In the genomic region with DNA sequence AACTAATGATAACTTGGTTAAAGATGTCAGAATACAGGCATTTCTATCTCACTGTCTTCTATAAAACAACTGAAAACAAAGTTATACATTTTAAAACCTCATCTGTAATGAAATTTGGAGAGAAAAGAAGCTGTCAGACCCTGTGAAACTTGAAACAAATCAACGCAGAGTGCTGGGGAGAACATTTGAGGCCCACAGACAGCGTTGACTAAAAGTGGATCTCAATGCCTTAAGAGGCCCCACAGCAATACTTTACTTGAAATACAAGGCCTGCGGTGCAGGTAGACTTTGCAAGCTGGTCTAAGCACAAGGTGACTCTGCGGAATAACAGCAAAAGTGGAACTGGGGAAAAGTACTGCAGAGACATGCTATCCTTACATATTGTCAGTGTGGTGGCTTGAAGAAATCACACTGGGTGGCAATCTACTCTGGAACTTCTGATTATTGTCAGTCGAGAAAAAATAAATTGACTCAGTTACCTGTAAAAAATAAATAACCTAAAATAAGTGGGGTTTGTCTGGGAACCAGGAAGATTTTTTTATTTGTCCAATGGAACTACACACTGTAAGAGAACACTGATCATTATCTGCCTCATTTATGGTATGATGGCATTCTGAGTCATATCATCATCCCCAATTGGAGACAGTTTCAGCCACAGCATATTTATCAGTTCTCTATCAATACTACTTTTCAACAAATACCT, we compare ENCODE assay signal across 1 cellular context.
TF ChIP-seq lines count a peak whose summit lies in the region.

No MANE protein-coding gene starts in this region.

TF ChIP-seq in H1, 55 proteins besides CTCF, POLR2A, EP300 and RAD21:
- TF ChIP-seq TAF7 (optimal IDR thresholded peaks at IDR 0.05; ENCODE audit: borderline replicate concordance, low read depth, low read length), result no peak
- TF ChIP-seq SIX5 (IDR thresholded peaks at IDR 0.05; ENCODE audit: low read depth, low read length), result no peak
- TF ChIP-seq YY1 (IDR thresholded peaks at IDR 0.05; ENCODE audit: low read depth, low read length), result no peak
- no peak for TF ChIP-seq TAF1 (IDR thresholded peaks at IDR 0.05; ENCODE audit: low read depth, low read length)
- no peak for TF ChIP-seq GABPA (IDR thresholded peaks at IDR 0.05; ENCODE audit: borderline replicate concordance, insufficient read depth, low read length)
- no peak for TF ChIP-seq KDM4A (IDR thresholded peaks at IDR 0.05; ENCODE audit: low read depth, low read length, severe bottlenecking)
- no peak for TF ChIP-seq NANOG (IDR thresholded peaks at IDR 0.05; ENCODE audit: insufficient read depth, low read depth, low read length, poor library complexity, severe bottlenecking)
- no peak for TF ChIP-seq RXRA (IDR thresholded peaks at IDR 0.05; ENCODE audit: insufficient read depth, low read depth, low read length)
- TF ChIP-seq, protein P1, sequence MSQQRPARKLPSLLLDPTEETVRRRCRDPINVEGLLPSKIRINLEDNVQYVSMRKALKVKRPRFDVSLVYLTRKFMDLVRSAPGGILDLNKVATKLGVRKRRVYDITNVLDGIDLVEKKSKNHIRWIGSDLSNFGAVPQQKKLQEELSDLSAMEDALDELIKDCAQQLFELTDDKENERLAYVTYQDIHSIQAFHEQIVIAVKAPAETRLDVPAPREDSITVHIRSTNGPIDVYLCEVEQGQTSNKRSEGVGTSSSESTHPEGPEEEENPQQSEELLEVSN (IDR thresholded peaks at IDR 0.05), result no peak
- TF ChIP-seq HDAC2 (IDR thresholded peaks at IDR 0.05; ENCODE audit: borderline replicate concordance in 1 of 2, low read depth in 2 of 2, low read length in 2 of 2), result no peak
- no peak for TF ChIP-seq CTBP2 (IDR thresholded peaks at IDR 0.05; ENCODE audit: borderline replicate concordance, insufficient read depth, insufficient read length, low read length)
- TF ChIP-seq CREB1 (IDR thresholded peaks at IDR 0.05), result no peak
- no peak for TF ChIP-seq CEBPB (IDR thresholded peaks at IDR 0.05; ENCODE audit: low read depth, low read length)
- no peak for TF ChIP-seq EGR1 (IDR thresholded peaks at IDR 0.05; ENCODE audit: borderline replicate concordance, low read depth, low read length)
- TF ChIP-seq TCF12 (IDR thresholded peaks at IDR 0.05; ENCODE audit: low read depth, low read length), result no peak
TF ChIP-seq in H1: peak in this region for 0.
